8 cellular contexts compared by ENCODE assay signal in genomic region chr11:85663781-85664560, GRCh38. TPM values are rescaled to one million over a fixed set of nuclear protein-coding genes. Genes with fewer than 3 reads are reported as not detected.
DNase-seq lines count a peak whose midpoint lies in the region; ATAC-seq and TF ChIP-seq lines count a peak whose summit lies in the region.

No MANE protein-coding gene starts in this region.

- DNase-seq in NCI-H69 (lab: John Stamatoyannopoulos, UW): peak; percentile 82
- peak; percentile 94 for DNase-seq in activated CD8-positive, alpha-beta T cell treated with anti-CD3 and anti-CD28 coated beads for 36 hours
- peak; percentile 86 for DNase-seq in effector CD4-positive, alpha-beta T cell
- peak; percentile 81 for DNase-seq in mesenchymal stem cell
- peak; percentile 71 for DNase-seq in stimulated activated CD8-positive, alpha-beta memory T cell treated with anti-CD3 and anti-CD28 coated beads, Interleukin-15, amount 100 ng/mL, for 1 hour (ENCODE audit: low read depth)

- peak overlapping the region; percentile 35 for H2BK5ac ChIP-seq in mesenchymal stem cell (ENCODE audit: low read depth, low read length, poor library complexity, severe bottlenecking)

- H3K4me1 ChIP-seq in mesenchymal stem cell (ENCODE audit: control insufficient read depth, insufficient read depth, low read depth, low read length): no peaks in the 10 kb centered on the region

- H3K9me3 Mint-ChIP-seq in activated CD8-positive, alpha-beta T cell treated with anti-CD3 and anti-CD28 coated beads for 36 hours: no peaks in the 10 kb centered on the region

- peak overlapping the region; percentile 99 for H3K9ac ChIP-seq in mesenchymal stem cell (ENCODE audit: low read length)

- no peak overlapping the region for H2BK12ac ChIP-seq in mesenchymal stem cell (ENCODE audit: low read length in 2 of 2)

- H4K91ac ChIP-seq in mesenchymal stem cell (ENCODE audit: low read length): peak overlapping the region; percentile 64

- peak overlapping the region; percentile 89 for H2BK120ac ChIP-seq in mesenchymal stem cell (ENCODE audit: low read depth, low read length)

- WGBS in mesenchymal stem cell: under 1% methylated on average over 70 of the region's 70 CpGs

- TF ChIP-seq CTCF in C4-2B (conservative IDR thresholded peaks at IDR 0.05): peak; percentile 76
- peak; percentile 60 for TF ChIP-seq CTCF in activated CD8-positive, alpha-beta T cell treated with anti-CD3 and anti-CD28 coated beads for 36 hours (IDR thresholded peaks at IDR 0.05)

- H3K36me3 Mint-ChIP-seq in activated CD8-positive, alpha-beta T cell treated with anti-CD3 and anti-CD28 coated beads for 36 hours (ENCODE audit: low read depth): peaks cover 48% of the 10 kb centered on the region

- H3K27ac ChIP-seq in C4-2B: peak overlapping the region; percentile 98
- peak overlapping the region; percentile 96 for H3K27ac ChIP-seq in mesenchymal stem cell (ENCODE audit: low read length, poor library complexity, severe bottlenecking)

- H3K18ac ChIP-seq in mesenchymal stem cell (ENCODE audit: low read depth in 1 of 2, low read length in 2 of 2): peak overlapping the region; percentile 50 to 67

- H3K4me1 Mint-ChIP-seq in activated CD8-positive, alpha-beta T cell treated with anti-CD3 and anti-CD28 coated beads for 36 hours (ENCODE audit: low read depth): peaks cover 34% of the 10 kb centered on the region

- no peak overlapping the region for H2BK15ac ChIP-seq in mesenchymal stem cell (ENCODE audit: low read depth, poor library complexity, severe bottlenecking)

- H3K4me2 ChIP-seq in mesenchymal stem cell (ENCODE audit: low read length, poor library complexity, severe bottlenecking): peak overlapping the region; percentile 45

- peak overlapping the region; percentile 93 to 99 for H3K14ac ChIP-seq in mesenchymal stem cell (ENCODE audit: low read length in 2 of 2)

- peaks cover 0 to 37% of the 10 kb centered on the region in 2 experiments for H3K36me3 ChIP-seq in mesenchymal stem cell (ENCODE audit: control insufficient read depth in 1 of 2, insufficient read depth in 2 of 2, low read depth in 1 of 2, low read length in 2 of 2)

- CTCF ChIA-PET in activated CD8-positive, alpha-beta T cell treated with anti-CD3 and anti-CD28 coated beads for 36 hours (lab: Charles Lee): interaction anchor here (0.6 to 2.1 kb wide), 7 partner anchors 15 to 191 kb away, joined by 3 to 7 read pairs (median 3); partner anchors contain the start of genes CCDC83, TMEM126A and TMEM126B

- H3K9me3 ChIP-seq in mesenchymal stem cell (ENCODE audit: control insufficient read depth, low read length): no peaks in the 10 kb centered on the region

- no peaks in the 10 kb centered on the region for H3K27me3 Mint-ChIP-seq in activated CD8-positive, alpha-beta T cell treated with anti-CD3 and anti-CD28 coated beads for 36 hours

- POLR2A ChIA-PET in activated CD8-positive, alpha-beta T cell treated with anti-CD3 and anti-CD28 coated beads for 36 hours (lab: Charles Lee): interaction anchor here (0.8 to 4.3 kb wide), 18 partner anchors 9 to 191 kb away, joined by 3 to 38 read pairs (median 4); partner anchors contain the start of genes CCDC83, DLG2, TMEM126A and TMEM126B

- H3K23ac ChIP-seq in mesenchymal stem cell (ENCODE audit: low read length in 2 of 2): peak overlapping the region in 1 of 2 experiments; percentile 95

- H3K4me3 Mint-ChIP-seq in activated CD8-positive, alpha-beta T cell treated with anti-CD3 and anti-CD28 coated beads for 36 hours: peak overlapping the region; percentile 99

- no peak overlapping the region for H2AFZ ChIP-seq in mesenchymal stem cell (ENCODE audit: low read depth, low read length)

- peak overlapping the region; percentile 96 for H4K8ac ChIP-seq in mesenchymal stem cell (ENCODE audit: low read length)

- peak overlapping the region; percentile 61 for H2AK5ac ChIP-seq in mesenchymal stem cell (ENCODE audit: low read length, severe bottlenecking)

- peak overlapping the region; percentile 45 to 91 for H3K4ac ChIP-seq in mesenchymal stem cell (ENCODE audit: low read depth in 1 of 2, low read length in 2 of 2)

- intact Hi-C loops in activated CD8-positive, alpha-beta T cell treated with anti-CD3 and anti-CD28 coated beads for 36 hours (cut with micrococcal nuclease): loop anchor here (5.0 to 10.0 kb wide), 3 partner anchors 37 to 161 kb away; partner anchors contain the start of genes DLG2 and TMEM126B

- H3K27ac Mint-ChIP-seq in activated CD8-positive, alpha-beta T cell treated with anti-CD3 and anti-CD28 coated beads for 36 hours: peak overlapping the region; percentile 97

- no peaks in the 10 kb centered on the region for H3K79me1 ChIP-seq in mesenchymal stem cell (replicated peaks; ENCODE audit: low read length, poor library complexity, severe bottlenecking)

- H3K27me3 ChIP-seq in mesenchymal stem cell (ENCODE audit: control insufficient read depth in 1 of 2, insufficient read depth in 1 of 2, low read length in 2 of 2): no peaks in the 10 kb centered on the region

- H3K4me3 ChIP-seq in mesenchymal stem cell (ENCODE audit: insufficient read depth in 1 of 2, low read depth in 1 of 2, low read length in 2 of 2): peak overlapping the region; percentile 92 to 96

- peak; percentile 53 for ATAC-seq in GM19043 (IDR thresholded peaks at IDR 0.05; ENCODE audit: low read depth, unreplicated experiment)
- ATAC-seq in HG03280 (IDR thresholded peaks at IDR 0.05; ENCODE audit: unreplicated experiment): peak; percentile 74
- ATAC-seq in activated CD8-positive, alpha-beta T cell treated with anti-CD3 and anti-CD28 coated beads for 36 hours: peak; percentile 77

RNA-seq across cellular contexts. Expression of gene CREBZF, which starts 1.0 kb away (rescaled TPM):
- total RNA-seq in activated CD8-positive, alpha-beta T cell treated with anti-CD3 and anti-CD28 coated beads for 36 hours: 10 to 100 TPM; 44.8 to 46.5 TPM
- 13.1 TPM for polyA plus RNA-seq in mesenchymal stem cell (2013, experiment 1 of 2)
- 13.7 TPM for polyA plus RNA-seq in mesenchymal stem cell (2013, experiment 2 of 2)

RNA-seq across cellular contexts. Expression of gene TMEM126A, which starts 16.2 kb away (rescaled TPM):
- total RNA-seq in activated CD8-positive, alpha-beta T cell treated with anti-CD3 and anti-CD28 coated beads for 36 hours: 10 to 100 TPM; 47.3 to 48.9 TPM
- 65.7 TPM for polyA plus RNA-seq in mesenchymal stem cell (2013, experiment 1 of 2)
- 71.4 TPM for polyA plus RNA-seq in mesenchymal stem cell (2013, experiment 2 of 2)

RNA-seq across cellular contexts. Expression of gene CCDC89, which starts 22.0 kb away (rescaled TPM):
- total RNA-seq in activated CD8-positive, alpha-beta T cell treated with anti-CD3 and anti-CD28 coated beads for 36 hours: under 1 TPM in 1 of 2 experiments, not detected in 1; 0.36 TPM
- 0.03 TPM for polyA plus RNA-seq in mesenchymal stem cell (2013, experiment 1 of 2)
- polyA plus RNA-seq in mesenchymal stem cell (2013, experiment 2 of 2): 0.03 TPM

RNA-seq across cellular contexts. Expression of gene TMEM126B, which starts 35.6 kb away (rescaled TPM):
- total RNA-seq in activated CD8-positive, alpha-beta T cell treated with anti-CD3 and anti-CD28 coated beads for 36 hours: 10 to 100 TPM; 51.6 to 61.2 TPM
- 60.1 TPM for polyA plus RNA-seq in mesenchymal stem cell (2013, experiment 1 of 2)
- polyA plus RNA-seq in mesenchymal stem cell (2013, experiment 2 of 2): 59.6 TPM

RNA-seq across cellular contexts. Expression of gene DLG2, which starts 36.8 kb away (rescaled TPM):
- 1 to 10 TPM; 2.2 to 2.6 TPM for total RNA-seq in activated CD8-positive, alpha-beta T cell treated with anti-CD3 and anti-CD28 coated beads for 36 hours
- 0.32 TPM for polyA plus RNA-seq in mesenchymal stem cell (2013, experiment 1 of 2)
- polyA plus RNA-seq in mesenchymal stem cell (2013, experiment 2 of 2): 0.16 TPM

Comparison
In these comparisons a context has a peak if more than half of its experiments do, and no peak if none do; other contexts are left out.
1. Peak in every context shown above with its lines: DNase-seq, ATAC-seq, H3K4me3 ChIP-seq and H3K27ac ChIP-seq.